28 cellular contexts compared by ENCODE assay signal in the genomic region with DNA sequence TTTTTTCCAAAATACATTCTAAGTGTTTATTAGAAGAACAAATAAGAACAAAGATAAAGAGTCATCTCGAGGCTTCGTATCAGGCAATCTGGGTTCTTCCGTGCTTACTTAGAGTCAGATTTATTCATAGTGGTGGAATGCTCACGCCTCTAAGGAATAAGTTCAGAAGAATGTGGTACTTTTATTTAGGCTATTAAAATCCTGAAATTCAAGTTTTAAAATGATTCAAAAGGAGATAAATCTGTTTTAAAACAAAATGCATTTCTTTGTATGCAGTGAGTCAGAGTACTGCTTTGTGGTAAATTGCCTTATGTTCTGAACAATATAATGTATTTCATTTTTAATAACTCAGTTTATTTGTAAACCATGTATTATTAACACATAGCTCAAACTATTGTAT.
"Had no signal": no experiment of that assay in that cellular context is flagged by ENCODE, and none has a peak within 500 bp of the region (broad histone marks: within the 10 kb centered on the region; RNA-seq: fewer than 3 reads in every experiment).

No MANE protein-coding gene starts in this region.

- H3K4me1 ChIP-seq: SJSA1 had no signal

- ATAC-seq: activated T-helper 17 cell treated with anti-CD3 and anti-CD28 coated beads, Interleukin-2, amount 50 U/mL, for 72 hours; Right ventricle myocardium inferior had no signal

- H3K36me3 ChIP-seq: brain microvascular endothelial cell, cardiac muscle cell, MG63, SJSA1 had no signal

- DNase-seq: activated B cell treated with CpG ODN at 0.5 μM for 24 hours; activated CD4-positive, alpha-beta memory T cell treated with anti-CD3 and anti-CD28 coated beads for 36 hours; activated CD4-positive, alpha-beta T cell treated with anti-CD3 and anti-CD28 coated beads for 1 hour; activated CD4-positive, alpha-beta T cell treated with anti-CD3 and anti-CD28 coated beads, Interleukin-2, amount 10 ng/mL, durations not matched to agents 7 days and 5 days; activated CD8-positive, alpha-beta memory T cell treated with anti-CD3 and anti-CD28 coated beads for 24 hours; activated gamma-delta T cell; activated naive CD4-positive, alpha-beta T cell treated with anti-CD3 and anti-CD28 coated beads for 36 hours; activated naive CD8-positive, alpha-beta T cell treated with anti-CD3 and anti-CD28 coated beads for 36 hours; activated T-cell treated with anti-CD3 and anti-CD28 coated beads, Interleukin-2, amount 50 U/mL, for 48 hours; brain microvascular endothelial cell; KG1; MG63; MV-4-11; NCI-H1092 treated with DMSO at 0.1 percent for 48 hours; NCI-H1417 treated with DMSO at 0.1 percent for 48 hours; NCI-H1694; NCI-H2029; NCI-H2107; NCI-H2171 treated with DMSO at 0.1 percent for 48 hours; NCI-H345; NCI-H510A treated with DMSO at 0.1 percent for 48 hours; NCI-H69; NK-92 treated with Interleukin-12 subunit alpha and Interleukin-12 subunit beta, amount 100 ng/mL, for 24 hours; OCI-M1 had no signal

- H3K4me3 ChIP-seq: cardiac muscle cell, MG63, SJSA1 had no signal

- H3K27me3 ChIP-seq: brain microvascular endothelial cell, cardiac muscle cell, MG63, SJSA1 had no signal

- H3K27ac ChIP-seq: brain microvascular endothelial cell, cardiac muscle cell, SJSA1 had no signal

- H3K9me3 ChIP-seq: MG63, SJSA1 had no signal
